In the genomic region with DNA sequence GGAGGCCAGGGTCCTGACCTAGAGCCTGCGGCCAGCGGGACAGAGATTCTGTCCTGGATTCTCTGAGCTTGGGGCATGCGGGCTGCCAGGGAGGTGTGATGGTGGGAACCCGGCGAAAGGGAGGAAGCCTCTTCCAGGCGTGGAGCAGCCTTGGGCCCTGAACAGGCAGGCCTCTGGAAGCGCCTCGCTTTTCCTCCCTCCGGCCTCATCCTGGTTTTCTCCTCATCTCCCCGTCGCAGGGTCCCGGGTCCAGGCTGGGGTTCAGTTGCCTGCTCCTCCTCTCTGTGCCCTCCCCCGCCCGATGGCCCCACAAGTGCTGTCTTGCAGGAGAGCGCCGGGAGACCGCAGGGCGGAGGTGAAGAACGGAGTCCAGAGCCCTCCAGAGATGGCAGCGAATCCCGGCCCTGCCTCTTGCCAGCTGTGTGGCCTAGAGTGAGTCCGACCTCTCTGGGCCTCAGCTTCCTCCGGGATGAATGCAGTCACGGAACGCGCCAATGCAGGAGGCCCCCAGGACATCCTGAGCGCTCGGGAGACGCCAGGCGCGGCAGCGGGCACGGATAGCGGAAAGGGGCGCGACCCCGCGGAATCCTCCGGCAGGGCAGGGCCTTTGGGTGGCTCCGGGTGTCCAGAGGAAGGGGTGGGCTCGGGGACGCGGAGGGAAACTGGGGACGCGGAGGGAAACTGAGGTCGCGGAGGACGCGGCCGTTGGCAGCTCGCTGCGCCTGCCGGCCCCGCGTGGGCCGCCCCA, we compare ENCODE assay signal across 8 cellular contexts. TPM values are rescaled to one million over a fixed set of nuclear protein-coding genes. Genes with fewer than 3 reads are reported as not detected.
A peak's percentile ranks its signal among the peaks of the same experiment; 100 is the strongest.
DNase-seq lines count a peak whose midpoint lies in the region; ATAC-seq and TF ChIP-seq lines count a peak whose summit lies in the region.

No MANE protein-coding gene starts in this region.

- no peak overlapping the region for H2BK120ac ChIP-seq in trophoblast cell (ENCODE audit: insufficient read depth, low read length, poor library complexity)

- H3K4me2 ChIP-seq in trophoblast cell (ENCODE audit: low read length): peak overlapping the region; percentile 46

- H3K4me3 ChIP-seq in SK-N-MC (peak overlapping the region; percentile 69), fibroblast of the aortic adventitia (ENCODE audit: low read depth, low read length) (peak overlapping the region; percentile 32), trophoblast cell (ENCODE audit: low read depth, low read length) (peak overlapping the region; percentile 48)

- H2AK5ac ChIP-seq in trophoblast cell (ENCODE audit: low read length): no peak overlapping the region

- H3K4me1 ChIP-seq in trophoblast cell (ENCODE audit: control insufficient read depth in 1 of 2, insufficient read depth in 2 of 2, low read length in 2 of 2): peaks cover 3 to 7% of the 10 kb centered on the region in 2 experiments

- peak overlapping the region; percentile 19 for H4K91ac ChIP-seq in trophoblast cell (ENCODE audit: low read depth, low read length)

- H4K12ac ChIP-seq in trophoblast cell (ENCODE audit: low read depth, low read length): no peak overlapping the region

- H3K79me2 ChIP-seq in trophoblast cell (ENCODE audit: control insufficient read depth, insufficient read depth, low read length, poor library complexity): no peaks in the 10 kb centered on the region

- TF ChIP-seq CTCF in fibroblast of the aortic adventitia (IDR thresholded peaks at IDR 0.05; ENCODE audit: insufficient read depth, low read length): no peak

- H3K36me3 ChIP-seq in SK-N-MC (ENCODE audit: insufficient read depth, low read length): no peaks in the 10 kb centered on the region
- no peaks in the 10 kb centered on the region for H3K36me3 ChIP-seq in trophoblast cell (ENCODE audit: control insufficient read depth in 1 of 2, insufficient read depth in 2 of 2, low read length in 2 of 2)

- peak overlapping the region; percentile 17 for H3K18ac ChIP-seq in trophoblast cell (ENCODE audit: low read length)

- no peak overlapping the region for H3K23ac ChIP-seq in trophoblast cell (ENCODE audit: low read length)

- peak overlapping the region; percentile 69 for H2AFZ ChIP-seq in trophoblast cell (ENCODE audit: insufficient read depth, low read length, poor library complexity)

- WGBS in trophoblast cell (ENCODE audit: extremely low coverage, insufficient coverage, insufficient read length): no CpG with 5 or more reads among the region's 56 CpGs

- H3K4ac ChIP-seq in trophoblast cell (ENCODE audit: low read depth, low read length): no peak overlapping the region

- no peaks in the 10 kb centered on the region for H3K79me1 ChIP-seq in trophoblast cell (ENCODE audit: low read length)

- no peak overlapping the region for H2BK5ac ChIP-seq in trophoblast cell (ENCODE audit: low read depth, low read length, poor library complexity)

- peak overlapping the region; percentile 32 for H3K14ac ChIP-seq in trophoblast cell (ENCODE audit: low read length)

- H3K9me3 ChIP-seq in SK-N-MC (ENCODE audit: low read depth, low read length) (no peaks in the 10 kb centered on the region), trophoblast cell (ENCODE audit: insufficient read depth, low read depth, low read length) (peaks cover 1% of the 10 kb centered on the region)

- no peak overlapping the region for H4K8ac ChIP-seq in trophoblast cell (ENCODE audit: low read depth, low read length)

- peak; percentile 52 for DNase-seq in D341Med (ENCODE audit: low spot score)
- DNase-seq in SK-N-MC (ENCODE audit: low read depth, low spot score): no peak
- no peak for DNase-seq in fibroblast of the aortic adventitia (ENCODE audit: low read depth)
- DNase-seq in trophoblast cell: peak; percentile 63 to 67
- no peak for DNase-seq in activated CD4-positive, CD25-positive, alpha-beta regulatory T cell treated with anti-CD3 and anti-CD28 coated beads, Interleukin-2, amount 50 U/mL, for 72 hours
- no peak for DNase-seq in NCI-H2081 treated with DMSO at 0.1 percent for 48 hours (lab: John Stamatoyannopoulos, UW)
- no peak for DNase-seq in activated CD4-positive, CD25-positive, alpha-beta regulatory T cell (lab: John Stamatoyannopoulos, UW)

- H3K27ac ChIP-seq in SK-N-MC (no peak overlapping the region), trophoblast cell (ENCODE audit: low read depth, low read length) (no peak overlapping the region)

- H3K27me3 ChIP-seq in trophoblast cell (ENCODE audit: insufficient read depth, low read length): peaks cover 22% of the 10 kb centered on the region

- H3K9ac ChIP-seq in SK-N-MC (ENCODE audit: insufficient read length): no peak overlapping the region
- no peak overlapping the region for H3K9ac ChIP-seq in trophoblast cell (ENCODE audit: low read length)

- ATAC-seq in HG03280 (IDR thresholded peaks at IDR 0.05; ENCODE audit: unreplicated experiment): no peak

- no peak overlapping the region for H2BK12ac ChIP-seq in trophoblast cell (ENCODE audit: low read length)

RNA-seq across cellular contexts. Expression of a gene that starts 0.6 kb away (rescaled TPM):
- 0.09 and 0.74 TPM in 2 replicates for total RNA-seq in fibroblast of the aortic adventitia (ENCODE audit: low replicate concordance)
- polyA plus RNA-seq in trophoblast cell (2013): 83.8 and 85.8 TPM in 2 replicates

Comparison
In these comparisons a context has a peak if more than half of its experiments do, and no peak if none do; other contexts are left out.
1. DNase-seq: peak in D341Med (single experiment) and trophoblast cell (2 of 2); none in SK-N-MC (single experiment), fibroblast of the aortic adventitia (single experiment), activated CD4-positive, CD25-positive, alpha-beta regulatory T cell treated with anti-CD3 and anti-CD28 coated beads, Interleukin-2, amount 50 U/mL, for 72 hours (single experiment), NCI-H2081 treated with DMSO at 0.1 percent for 48 hours (single experiment) and activated CD4-positive, CD25-positive, alpha-beta regulatory T cell (0 of 4).
2. Peak in every context shown above with its lines, with median percentiles within 50 percentile points of each other: H3K4me3 ChIP-seq.